In the genomic region with DNA sequence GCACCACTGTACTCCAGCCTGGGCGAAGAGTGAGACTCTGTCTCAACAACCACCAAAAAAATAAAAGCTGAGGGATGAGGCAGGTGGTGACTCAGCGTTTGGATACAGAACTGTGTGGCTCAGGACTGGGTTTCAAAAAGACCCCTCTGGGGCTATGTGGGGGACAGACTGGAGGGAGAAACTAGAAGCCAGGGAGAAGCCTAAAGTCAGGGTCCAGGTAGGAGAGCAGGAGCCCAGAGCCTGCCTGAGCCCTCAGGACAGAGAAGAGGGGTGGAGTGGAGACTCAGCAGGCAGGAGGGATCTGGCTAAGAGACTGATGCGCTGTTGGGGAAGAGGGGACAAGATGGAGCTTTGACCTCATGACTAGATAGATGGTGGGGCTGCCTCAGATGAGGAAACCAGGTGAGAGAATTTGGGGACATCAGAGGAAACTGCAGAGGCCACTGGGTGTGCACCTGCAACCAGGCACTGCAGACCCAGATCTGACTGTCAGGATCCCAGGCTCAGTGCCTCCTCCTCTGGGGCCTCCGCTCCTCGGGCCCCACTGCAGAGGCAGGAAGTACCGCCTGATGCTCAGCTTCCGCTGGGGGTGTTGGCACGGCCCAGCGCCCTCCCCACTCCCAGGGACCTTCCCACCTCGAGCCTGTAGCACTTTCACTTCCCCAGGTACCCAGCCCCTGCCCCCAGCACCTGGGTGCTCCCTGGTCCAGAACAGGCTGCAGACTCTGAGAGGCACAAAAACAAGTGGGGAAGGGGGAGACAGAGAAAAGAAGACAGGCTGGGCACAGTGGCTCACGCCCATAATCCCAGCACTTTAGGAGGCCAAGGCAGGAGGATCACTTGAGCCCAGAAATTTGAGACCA, we compare ENCODE assay signal across 9 cellular contexts. TPM values are rescaled to one million over a fixed set of nuclear protein-coding genes. Genes with fewer than 3 reads are reported as not detected.
DNase-seq lines count a peak whose midpoint lies in the region; ATAC-seq, FAIRE-seq and TF ChIP-seq lines count a peak whose summit lies in the region.
"Had no signal": no experiment of that assay in that cellular context is flagged by ENCODE, and none has a peak within 500 bp of the region (broad histone marks: within the 10 kb centered on the region; RNA-seq: fewer than 3 reads in every experiment).

No MANE protein-coding gene starts in this region.

- POLR2A ChIA-PET in OCI-LY7 (lab: Charles Lee), result interaction anchor here (0.6 to 1.6 kb wide), 3 partner anchors 8 to 161 kb away, joined by 3 to 8 read pairs (median 4); no protein-coding TSS in a partner anchor

- peaks cover 62% of the 10 kb centered on the region for H3K79me2 ChIP-seq in OCI-LY7 (ENCODE audit: insufficient read depth, low read depth, low read length)

- H3K27ac Mint-ChIP-seq in activated naive CD4-positive, alpha-beta T cell treated with anti-CD3 and anti-CD28 coated beads, Interleukin-2, amount 10 ng/mL, durations not matched to agents 7 days and 5 days, result peak overlapping the region; percentile 92

- H3K4me3 Mint-ChIP-seq in activated naive CD4-positive, alpha-beta T cell treated with anti-CD3 and anti-CD28 coated beads, Interleukin-2, amount 10 ng/mL, durations not matched to agents 7 days and 5 days, result peak overlapping the region; percentile 73

- H3K27ac ChIP-seq in BLaER1 treated with 17β-estradiol and CSF1 and Interleukin-3, amounts not matched to agents 10 nM and 100 nM, result peak overlapping the region in 10 of 11 experiments; percentile 24 to 77 (median 54); a peak in 18 of 22 replicates
- peak overlapping the region; percentile 98 for H3K27ac ChIP-seq in OCI-LY7 (ENCODE audit: low read depth, low read length, poor library complexity, severe bottlenecking)
- H3K27ac ChIP-seq: pancreas had no signal

- peaks cover 0 to 14% (median 0%) of the 10 kb centered on the region in 11 experiments; a peak in 6 of 22 replicates for H3K27me3 ChIP-seq in BLaER1 treated with 17β-estradiol and CSF1 and Interleukin-3, amounts not matched to agents 10 nM and 100 nM
- H3K27me3 ChIP-seq: pancreas had no signal

- peaks cover 42% of the 10 kb centered on the region for H3K36me3 Mint-ChIP-seq in activated naive CD4-positive, alpha-beta T cell treated with anti-CD3 and anti-CD28 coated beads, Interleukin-2, amount 10 ng/mL, durations not matched to agents 7 days and 5 days

- peak overlapping the region in 10 of 11 experiments; percentile 0 to 60 (median 46); a peak in 12 of 22 replicates for H3K9ac ChIP-seq in BLaER1 treated with 17β-estradiol and CSF1 and Interleukin-3, amounts not matched to agents 10 nM and 100 nM

- ATAC-seq in GM21529 (IDR thresholded peaks at IDR 0.05; ENCODE audit: unreplicated experiment) (peak; percentile 45), sciatic nerve (no peak), HG02884 (IDR thresholded peaks at IDR 0.05; ENCODE audit: unreplicated experiment) (no peak)
- ATAC-seq: pancreas had no signal

- CTCF ChIA-PET in OCI-LY7 (lab: Charles Lee; ENCODE audit: unreplicated experiment), result no interaction called here
- CTCF ChIA-PET in activated naive CD4-positive, alpha-beta T cell treated with anti-CD3 and anti-CD28 coated beads, Interleukin-2, amount 10 ng/mL, durations not matched to agents 7 days and 5 days (lab: Charles Lee), result interaction anchor here (1.6 kb wide), 1 partner anchor 68 kb away, joined by 4 read pairs; no protein-coding TSS in a partner anchor

- no TSS peak for BruUV-seq in OCI-LY7 (replicated peaks; lab: Mats Ljungman, UMichigan)

- H3K4me1 ChIP-seq in BLaER1 treated with 17β-estradiol and CSF1 and Interleukin-3, amounts not matched to agents 10 nM and 100 nM, result peaks cover 53 to 81% (median 73%) of the 10 kb centered on the region in 10 experiments
- H3K4me1 ChIP-seq in OCI-LY7 (ENCODE audit: insufficient read depth, low read length, poor library complexity, severe bottlenecking), result peaks cover 80% of the 10 kb centered on the region
- H3K4me1 ChIP-seq: pancreas had no signal

- peaks cover 0 to 22% (median 0%) of the 10 kb centered on the region in 11 experiments; a peak in 6 of 22 replicates for H4K20me1 ChIP-seq in BLaER1 treated with 17β-estradiol and CSF1 and Interleukin-3, amounts not matched to agents 10 nM and 100 nM
- no peaks in the 10 kb centered on the region for H4K20me1 ChIP-seq in OCI-LY7 (ENCODE audit: insufficient read depth, low read length)

- TF ChIP-seq CTCF in OCI-LY7 (conservative IDR thresholded peaks at IDR 0.05; ENCODE audit: low read length), result no peak

- H3K9me3 Mint-ChIP-seq in activated naive CD4-positive, alpha-beta T cell treated with anti-CD3 and anti-CD28 coated beads, Interleukin-2, amount 10 ng/mL, durations not matched to agents 7 days and 5 days, result no peaks in the 10 kb centered on the region

- no peaks in the 10 kb centered on the region for H3K9me2 ChIP-seq in OCI-LY7 (ENCODE audit: insufficient read depth, low read length)

- H3K4me1 Mint-ChIP-seq in activated naive CD4-positive, alpha-beta T cell treated with anti-CD3 and anti-CD28 coated beads, Interleukin-2, amount 10 ng/mL, durations not matched to agents 7 days and 5 days, result peaks cover 80% of the 10 kb centered on the region

- H3K9me3 ChIP-seq in BLaER1 treated with 17β-estradiol and CSF1 and Interleukin-3, amounts not matched to agents 10 nM and 100 nM (replicated peaks in 1 of 11), result no peaks in the 10 kb centered on the region
- H3K9me3 ChIP-seq in OCI-LY7 (ENCODE audit: low read length), result no peaks in the 10 kb centered on the region
- H3K9me3 ChIP-seq: pancreas had no signal

- H3K36me3 ChIP-seq in BLaER1 treated with 17β-estradiol and CSF1 and Interleukin-3, amounts not matched to agents 10 nM and 100 nM, result peaks cover 0 to 11% (median 0%) of the 10 kb centered on the region in 11 experiments; a peak in 2 of 22 replicates
- H3K36me3 ChIP-seq in OCI-LY7 (ENCODE audit: insufficient read depth, low read length), result peaks cover 27% of the 10 kb centered on the region

- no peak for FAIRE-seq in HTR-8/SVneo (lab: Jason Lieb, UNC)
- FAIRE-seq: pancreas had no signal

- peak overlapping the region; percentile 83 to 95 (median 92) for H3K4me2 ChIP-seq in BLaER1 treated with 17β-estradiol and CSF1 and Interleukin-3, amounts not matched to agents 10 nM and 100 nM
- peak overlapping the region; percentile 100 for H3K4me2 ChIP-seq in OCI-LY7 (ENCODE audit: low read length)

- peak overlapping the region in 7 of 10 experiments; percentile 3 to 52 (median 8); a peak in 8 of 20 replicates for H3K4me3 ChIP-seq in BLaER1 treated with 17β-estradiol and CSF1 and Interleukin-3, amounts not matched to agents 10 nM and 100 nM
- peak overlapping the region; percentile 76 for H3K4me3 ChIP-seq in OCI-LY7 (ENCODE audit: low read depth, low read length, poor library complexity, severe bottlenecking)
- H3K4me3 ChIP-seq: pancreas had no signal

- intact Hi-C loops in OCI-LY7 (cut with micrococcal nuclease; ENCODE audit: unreplicated experiment), result loop anchor here (10.0 kb wide), 1 partner anchor 111 kb away; a partner anchor contains a TSS
- intact Hi-C loops in sciatic nerve (cut with DNase I), result no loop called here

- H2AFZ ChIP-seq in OCI-LY7 (ENCODE audit: low read length), result no peak overlapping the region

- peak; percentile 98 for DNase-seq in OCI-LY7 (ENCODE audit: low spot score)
- DNase-seq in activated naive CD4-positive, alpha-beta T cell treated with anti-CD3 and anti-CD28 coated beads, Interleukin-2, amount 10 ng/mL, durations not matched to agents 7 days and 5 days, result peak; percentile 85
- peak; percentile 59 for DNase-seq in sciatic nerve (ENCODE audit: low spot score)
- DNase-seq in HTR-8/SVneo (ENCODE audit: insufficient read length, low spot score), result no peak
- DNase-seq in cerebellar cortex (ENCODE audit: low spot score), result no peak

- no peaks in the 10 kb centered on the region for H3K27me3 Mint-ChIP-seq in activated naive CD4-positive, alpha-beta T cell treated with anti-CD3 and anti-CD28 coated beads, Interleukin-2, amount 10 ng/mL, durations not matched to agents 7 days and 5 days

RNA-seq across cellular contexts. Expression of a gene that starts 1.5 kb away (rescaled TPM):
- 170 and 219 TPM in 2 replicates for total RNA-seq in OCI-LY7 (2014; rRNA removed; shearing (Covaris generic))
- total RNA-seq in OCI-LY7 (2022), result 279 and 352 TPM in 2 replicates
- 21.3 TPM for total RNA-seq in sciatic nerve

RNA-seq across cellular contexts. Expression of a gene that starts 8.7 kb away (rescaled TPM):
- total RNA-seq in OCI-LY7 (2014; rRNA removed; shearing (Covaris generic)), result 2.5 and 2.8 TPM in 2 replicates
- total RNA-seq in OCI-LY7 (2022), result 15.8 and 21.7 TPM in 2 replicates
- total RNA-seq in sciatic nerve, result 5.6 TPM

RNA-seq across cellular contexts. Expression of a gene that starts 28.6 kb away (rescaled TPM):
- 5.3 and 7.4 TPM in 2 replicates for total RNA-seq in OCI-LY7 (2014; rRNA removed; shearing (Covaris generic))
- total RNA-seq in OCI-LY7 (2022), result 4.9 and 7.6 TPM in 2 replicates
- total RNA-seq in sciatic nerve, result 33.0 TPM

RNA-seq across cellular contexts. Expression of a gene that starts 30.0 kb away (rescaled TPM):
- total RNA-seq in OCI-LY7 (2014; rRNA removed; shearing (Covaris generic)), result 0.15 and 0.63 TPM in 2 replicates
- 0.61 and 0.79 TPM in 2 replicates for total RNA-seq in OCI-LY7 (2022)
- total RNA-seq in sciatic nerve, result 0.89 TPM

RNA-seq across cellular contexts. Expression of a gene that starts 54.4 kb away (rescaled TPM):
- 12.0 and 15.9 TPM in 2 replicates for total RNA-seq in OCI-LY7 (2014; rRNA removed; shearing (Covaris generic))
- total RNA-seq in OCI-LY7 (2022), result 16.3 and 19.4 TPM in 2 replicates
- not detected for total RNA-seq in sciatic nerve

Comparison
In these comparisons a context has a peak if more than half of its experiments do, and no peak if none do; other contexts are left out.
1. DNase-seq: peak in OCI-LY7 (single experiment), activated naive CD4-positive, alpha-beta T cell treated with anti-CD3 and anti-CD28 coated beads, Interleukin-2, amount 10 ng/mL, durations not matched to agents 7 days and 5 days (single experiment) and sciatic nerve (single experiment); none in HTR-8/SVneo (single experiment) and cerebellar cortex (single experiment).